In genomic region chr18:12776415-12776814, GRCh38 we compare ENCODE assay signal across 8 cellular contexts.
DNase-seq lines count a peak whose midpoint lies in the region; ATAC-seq, FAIRE-seq and TF ChIP-seq lines count a peak whose summit lies in the region.
"Not testable (repeated sequence)": the region's sequence is repeated elsewhere in the genome, so short reads cannot be mapped to it uniquely, and the experiment has no call there.

No MANE protein-coding gene starts in this region.

- H3K9me3 ChIP-seq in GM23248 (ENCODE audit: low read depth); PC-3 (ENCODE audit: low read length); H1 (ENCODE audit: insufficient read depth in 2 of 2, low read depth in 1 of 2, low read length in 1 of 2): not testable (repeated sequence)

- 79 to 85% methylated on average over 7 of the region's 7 CpGs for WGBS in GM23248 (ENCODE audit: low coverage in 1 of 2, low lambda C conversion rate in 2 of 2, missing lambda C conversion rate in 2 of 2), 2 experiments
- 90% methylated on average over 7 of the region's 7 CpGs; no CpG with 5 or more reads in 1 of the 2 experiments for WGBS in H1 (ENCODE audit: extremely low coverage in 1 of 2, insufficient coverage in 1 of 2, insufficient read length in 1 of 2, insufficient replicate concordance in 2 of 2, low coverage in 1 of 2, low lambda C conversion rate in 2 of 2, missing lambda C conversion rate in 1 of 2), 2 experiments

- H3K79me1 ChIP-seq in H1 (ENCODE audit: low read depth, low read length) = not testable (repeated sequence)

- H2BK20ac ChIP-seq in H1 (ENCODE audit: low read length) = not testable (repeated sequence)

- not testable (repeated sequence) for ATAC-seq in PC-3; memory B cell (ENCODE audit: low read depth); stimulated activated effector memory CD8-positive, alpha-beta T cell treated with anti-CD3 and anti-CD28 coated beads, Interleukin-12 subunit alpha, Interleukin-12 subunit beta, amount 100 ng/mL, for 72 hours

- FAIRE-seq in H1 (lab: Jason Lieb, UNC) = not testable (repeated sequence)

- CTCF ChIA-PET in PC-3 (lab: Charles Lee) (interaction anchor here (0.8 kb wide), 1 partner anchor 32 kb away, joined by 3 read pairs; no protein-coding TSS in a partner anchor), H1 (lab: Charles Lee; ENCODE audit: partially characterized antibody) (interaction anchor here (0.6 to 2.8 kb wide), 5 partner anchors 9 to 158 kb away, joined by 3 to 18 read pairs (median 8); no protein-coding TSS in a partner anchor)
- CTCF ChIA-PET in activated CD4-positive, alpha-beta T cell treated with anti-CD3 and anti-CD28 coated beads, Interleukin-2, amount 10 ng/mL, durations not matched to agents 7 days and 5 days (lab: Charles Lee) = interaction anchor here (0.9 to 1.3 kb wide), 4 partner anchors 23 to 158 kb away, joined by 3 to 5 read pairs (median 4); no protein-coding TSS in a partner anchor
- CTCF ChIA-PET in activated naive CD4-positive, alpha-beta T cell treated with anti-CD3 and anti-CD28 coated beads for 36 hours (lab: Charles Lee) = interaction anchor here (1.4 kb wide), 2 partner anchors 8 to 49 kb away, joined by 3 to 6 read pairs; no protein-coding TSS in a partner anchor

- H4K8ac ChIP-seq in H1 (ENCODE audit: extremely low read depth, insufficient read depth, low read length) = not testable (repeated sequence)

- H2AFZ ChIP-seq in ACC112 (ENCODE audit: low read length, unreplicated experiment); H1 (ENCODE audit: low read length): not testable (repeated sequence)
- peak overlapping the region; percentile 89 for H2AFZ ChIP-seq in GM23248
- peak overlapping the region; percentile 74; the same call in 1 of the 2 replicates for H2AFZ ChIP-seq in PC-3 (ENCODE audit: low read length)

- not testable (repeated sequence) for H3K9ac ChIP-seq in GM23248; PC-3 (ENCODE audit: low read length); H1 (replicated peaks in 1 of 4; ENCODE audit: extremely low read depth in 1 of 4, low read depth in 3 of 4, low read length in 3 of 4)

- not testable (repeated sequence) for H2BK12ac ChIP-seq in H1 (ENCODE audit: low read depth, low read length)

- not testable (repeated sequence) for H3K23me2 ChIP-seq in H1 (ENCODE audit: low read depth, low read length)

- H3K4ac ChIP-seq in H1 (replicated peaks; ENCODE audit: insufficient read length, low read depth, low read length) = not testable (repeated sequence)

- peaks cover 18% of the 10 kb centered on the region for H3K4me1 Mint-ChIP-seq in activated CD4-positive, alpha-beta T cell treated with anti-CD3 and anti-CD28 coated beads, Interleukin-2, amount 10 ng/mL, durations not matched to agents 7 days and 5 days
- not testable (repeated sequence) for H3K4me1 Mint-ChIP-seq in activated naive CD4-positive, alpha-beta T cell treated with anti-CD3 and anti-CD28 coated beads for 36 hours (ENCODE audit: low read depth); memory B cell
- peaks cover 18% of the 10 kb centered on the region for H3K4me1 Mint-ChIP-seq in stimulated activated effector memory CD8-positive, alpha-beta T cell treated with anti-CD3 and anti-CD28 coated beads, Interleukin-12 subunit alpha, Interleukin-12 subunit beta, amount 100 ng/mL, for 72 hours

- H3K27ac ChIP-seq in ACC112 (ENCODE audit: low read depth, low read length); GM23248; PC-3 (ENCODE audit: low read length); H1 (ENCODE audit: low read depth, low read length): not testable (repeated sequence)

- in situ Hi-C loops in GM23248 (cut with MboI) = not testable (repeated sequence)

- not testable (repeated sequence) for H3F3A ChIP-seq in GM23248 (ENCODE audit: insufficient read depth); PC-3 (ENCODE audit: low read length, unreplicated experiment)

- H3K79me2 ChIP-seq in ACC112 (ENCODE audit: control insufficient read depth, insufficient read depth, low read length, unreplicated experiment); GM23248 (ENCODE audit: insufficient read depth); PC-3 (ENCODE audit: low read length); H1 (ENCODE audit: control insufficient read depth in 1 of 2, insufficient read depth in 2 of 2, low read length in 2 of 2): not testable (repeated sequence)

- intact Hi-C loops in PC-3 (cut with micrococcal nuclease); activated naive CD4-positive, alpha-beta T cell treated with anti-CD3 and anti-CD28 coated beads for 36 hours (cut with micrococcal nuclease): not testable (repeated sequence)

- not testable (repeated sequence) for H3K9me3 Mint-ChIP-seq in activated CD4-positive, alpha-beta T cell treated with anti-CD3 and anti-CD28 coated beads, Interleukin-2, amount 10 ng/mL, durations not matched to agents 7 days and 5 days; activated naive CD4-positive, alpha-beta T cell treated with anti-CD3 and anti-CD28 coated beads for 36 hours; memory B cell; stimulated activated effector memory CD8-positive, alpha-beta T cell treated with anti-CD3 and anti-CD28 coated beads, Interleukin-12 subunit alpha, Interleukin-12 subunit beta, amount 100 ng/mL, for 72 hours

- H4K20me1 ChIP-seq in GM23248 (ENCODE audit: insufficient read depth); PC-3 (ENCODE audit: low read length); H1 (replicated peaks in 1 of 2; ENCODE audit: control insufficient read depth in 1 of 2, insufficient read depth in 2 of 2, low read length in 2 of 2): not testable (repeated sequence)

- not testable (repeated sequence) for TF ChIP-seq CTCF in PC-3 (conservative IDR thresholded peaks at IDR 0.05; ENCODE audit: low read depth, low read length); H1 (IDR thresholded peaks at IDR 0.05; ENCODE audit: control extremely low read depth in 1 of 3, insufficient read depth in 1 of 3, low read depth in 1 of 3, low read length in 3 of 3)

- not testable (repeated sequence) for H2BK120ac ChIP-seq in H1 (replicated peaks; ENCODE audit: low read depth, low read length)

- not testable (repeated sequence) for H3K18ac ChIP-seq in H1 (ENCODE audit: extremely low read depth, low read length)

- H3K27me3 Mint-ChIP-seq in activated CD4-positive, alpha-beta T cell treated with anti-CD3 and anti-CD28 coated beads, Interleukin-2, amount 10 ng/mL, durations not matched to agents 7 days and 5 days; activated naive CD4-positive, alpha-beta T cell treated with anti-CD3 and anti-CD28 coated beads for 36 hours (ENCODE audit: low read depth); memory B cell: not testable (repeated sequence)

- peak overlapping the region; percentile 85 for H3K4me3 Mint-ChIP-seq in activated CD4-positive, alpha-beta T cell treated with anti-CD3 and anti-CD28 coated beads, Interleukin-2, amount 10 ng/mL, durations not matched to agents 7 days and 5 days
- H3K4me3 Mint-ChIP-seq in activated naive CD4-positive, alpha-beta T cell treated with anti-CD3 and anti-CD28 coated beads for 36 hours = peak overlapping the region; percentile 65
- peak overlapping the region; percentile 41 for H3K4me3 Mint-ChIP-seq in memory B cell
- H3K4me3 Mint-ChIP-seq in stimulated activated effector memory CD8-positive, alpha-beta T cell treated with anti-CD3 and anti-CD28 coated beads, Interleukin-12 subunit alpha, Interleukin-12 subunit beta, amount 100 ng/mL, for 72 hours = peak overlapping the region; percentile 79

- not testable (repeated sequence) for H3K9me2 ChIP-seq in GM23248 (ENCODE audit: insufficient read depth); PC-3 (replicated peaks; ENCODE audit: low read length)

- H2BK15ac ChIP-seq in H1 (ENCODE audit: low read length) = not testable (repeated sequence)

- H2AK5ac ChIP-seq in H1 (ENCODE audit: low read depth, low read length) = not testable (repeated sequence)

- H3K4me3 ChIP-seq in ACC112 (ENCODE audit: low read depth, low read length) (peak overlapping the region; percentile 68; the same call in 1 of the 2 replicates), GM23248 (peak overlapping the region; percentile 69), PC-3 (ENCODE audit: low read length) (peak overlapping the region; percentile 65; the same call in 1 of the 2 replicates), H1 (ENCODE audit: extremely low read depth in 1 of 4, insufficient read depth in 2 of 4, low read depth in 3 of 4, low read length in 4 of 4) (peak overlapping the region in 2 of 4 experiments; percentile 53 to 63; a peak in 4 of 8 replicates)

- H3K4me2 ChIP-seq in GM23248 (ENCODE audit: unreplicated experiment) (peak overlapping the region; percentile 68), PC-3 (ENCODE audit: low read length) (peak overlapping the region; percentile 84), H1 (ENCODE audit: insufficient read depth in 1 of 2, low read depth in 2 of 2, low read length in 2 of 2) (peak overlapping the region; percentile 70 to 84; a peak in 2 of 4 replicates)

- H4K91ac ChIP-seq in H1 (replicated peaks; ENCODE audit: insufficient read length, low read length) = not testable (repeated sequence)

- POLR2A ChIA-PET in PC-3 (lab: Charles Lee; ENCODE audit: unreplicated experiment) (interaction anchor here (0.6 kb wide), 1 partner anchor 233 kb away, joined by 7 read pairs; no protein-coding TSS in a partner anchor), H1 (lab: Charles Lee; ENCODE audit: partially characterized antibody) (interaction anchor here (0.7 to 2.4 kb wide), 5 partner anchors 10 to 171 kb away, joined by 3 to 14 read pairs (median 4); partner anchors contain the start of genes CEP76, PSMG2, PTPN2 and SEH1L)
- POLR2A ChIA-PET in activated CD4-positive, alpha-beta T cell treated with anti-CD3 and anti-CD28 coated beads, Interleukin-2, amount 10 ng/mL, durations not matched to agents 7 days and 5 days (lab: Charles Lee) = interaction anchor here (0.6 to 0.8 kb wide), 3 partner anchors 9 to 52 kb away, joined by 3 to 4 read pairs (median 3); no protein-coding TSS in a partner anchor

- peaks cover 13% of the 10 kb centered on the region for H3K36me3 Mint-ChIP-seq in activated CD4-positive, alpha-beta T cell treated with anti-CD3 and anti-CD28 coated beads, Interleukin-2, amount 10 ng/mL, durations not matched to agents 7 days and 5 days (ENCODE audit: low read depth)
- not testable (repeated sequence) for H3K36me3 Mint-ChIP-seq in activated naive CD4-positive, alpha-beta T cell treated with anti-CD3 and anti-CD28 coated beads for 36 hours (ENCODE audit: low read depth); memory B cell; stimulated activated effector memory CD8-positive, alpha-beta T cell treated with anti-CD3 and anti-CD28 coated beads, Interleukin-12 subunit alpha, Interleukin-12 subunit beta, amount 100 ng/mL, for 72 hours

- not testable (repeated sequence) for H4K5ac ChIP-seq in H1 (ENCODE audit: insufficient read length, low read depth, low read length)

- TF ChIP-seq RAD21 in H1 (IDR thresholded peaks at IDR 0.05 in 1 of 2, conservative IDR thresholded peaks at IDR 0.05 in 1 of 2; ENCODE audit: low read depth in 2 of 2, low read length in 2 of 2) = not testable (repeated sequence)

- not testable (repeated sequence) for BruUV-seq in PC-3 (replicated peaks; lab: Mats Ljungman, UMichigan)

- TF ChIP-seq EP300 in H1 (IDR thresholded peaks at IDR 0.05; ENCODE audit: borderline replicate concordance in 1 of 2, low read depth in 2 of 2, low read length in 2 of 2) = not testable (repeated sequence)

- not testable (repeated sequence) for H3K27me3 ChIP-seq in ACC112 (ENCODE audit: insufficient read depth, low read length); GM23248 (replicated peaks; ENCODE audit: insufficient read depth); PC-3 (ENCODE audit: low read length)
- H3K27me3 ChIP-seq in H1 (replicated peaks in 1 of 4; ENCODE audit: control insufficient read depth in 3 of 4, extremely low read depth in 1 of 4, insufficient read depth in 3 of 4, low read length in 3 of 4) = peaks cover 0 to 28% (median 15%) of the 10 kb centered on the region in 4 experiments; a peak in 5 of 7 replicates

- not testable (repeated sequence) for H3K14ac ChIP-seq in H1 (ENCODE audit: insufficient read length)

- not testable (repeated sequence) for H3K36me3 ChIP-seq in ACC112 (ENCODE audit: insufficient read depth, low read length); GM23248 (ENCODE audit: low read depth); PC-3 (ENCODE audit: low read depth, low read length); H1 (ENCODE audit: control insufficient read depth in 2 of 4, insufficient read depth in 4 of 4, low read length in 3 of 4)

- not testable (repeated sequence) for H2BK5ac ChIP-seq in H1 (ENCODE audit: low read depth, low read length)

- not testable (repeated sequence) for H3K56ac ChIP-seq in H1 (replicated peaks; ENCODE audit: insufficient read length, low read depth, low read length)

- not testable (repeated sequence) for TF ChIP-seq POLR2A in H1 (IDR thresholded peaks at IDR 0.05; ENCODE audit: control extremely low read depth in 1 of 2, low read depth in 2 of 2, low read length in 2 of 2)

- H3K27ac Mint-ChIP-seq in activated CD4-positive, alpha-beta T cell treated with anti-CD3 and anti-CD28 coated beads, Interleukin-2, amount 10 ng/mL, durations not matched to agents 7 days and 5 days = peak overlapping the region; percentile 92
- H3K27ac Mint-ChIP-seq in activated naive CD4-positive, alpha-beta T cell treated with anti-CD3 and anti-CD28 coated beads for 36 hours; memory B cell: not testable (repeated sequence)
- peak overlapping the region; percentile 94 for H3K27ac Mint-ChIP-seq in stimulated activated effector memory CD8-positive, alpha-beta T cell treated with anti-CD3 and anti-CD28 coated beads, Interleukin-12 subunit alpha, Interleukin-12 subunit beta, amount 100 ng/mL, for 72 hours

- H3K4me1 ChIP-seq in ACC112 (ENCODE audit: control insufficient read depth, insufficient read depth, low read length, unreplicated experiment); GM23248 (ENCODE audit: insufficient read depth); PC-3 (ENCODE audit: insufficient read depth, low read length); H1 (replicated peaks in 1 of 4; ENCODE audit: control insufficient read depth in 3 of 4, insufficient read depth in 4 of 4, low read length in 3 of 4): not testable (repeated sequence)

- H3K23ac ChIP-seq in H1 (ENCODE audit: insufficient read length) = not testable (repeated sequence)

- DNase-seq in GM23248; activated CD4-positive, alpha-beta T cell treated with anti-CD3 and anti-CD28 coated beads, Interleukin-2, amount 10 ng/mL, durations not matched to agents 7 days and 5 days; activated naive CD4-positive, alpha-beta T cell treated with anti-CD3 and anti-CD28 coated beads for 36 hours; H1 (ENCODE audit: low read depth in 1 of 2, low spot score in 2 of 2); memory B cell (ENCODE audit: low spot score in 2 of 2); stimulated activated effector memory CD8-positive, alpha-beta T cell treated with anti-CD3 and anti-CD28 coated beads, Interleukin-12 subunit alpha, Interleukin-12 subunit beta, amount 100 ng/mL, for 72 hours (ENCODE audit: low spot score in 2 of 2): not testable (repeated sequence)
- DNase-seq in PC-3 = peak; percentile 51
